ENCODE assay signal across 8 cellular contexts in the genomic region with DNA sequence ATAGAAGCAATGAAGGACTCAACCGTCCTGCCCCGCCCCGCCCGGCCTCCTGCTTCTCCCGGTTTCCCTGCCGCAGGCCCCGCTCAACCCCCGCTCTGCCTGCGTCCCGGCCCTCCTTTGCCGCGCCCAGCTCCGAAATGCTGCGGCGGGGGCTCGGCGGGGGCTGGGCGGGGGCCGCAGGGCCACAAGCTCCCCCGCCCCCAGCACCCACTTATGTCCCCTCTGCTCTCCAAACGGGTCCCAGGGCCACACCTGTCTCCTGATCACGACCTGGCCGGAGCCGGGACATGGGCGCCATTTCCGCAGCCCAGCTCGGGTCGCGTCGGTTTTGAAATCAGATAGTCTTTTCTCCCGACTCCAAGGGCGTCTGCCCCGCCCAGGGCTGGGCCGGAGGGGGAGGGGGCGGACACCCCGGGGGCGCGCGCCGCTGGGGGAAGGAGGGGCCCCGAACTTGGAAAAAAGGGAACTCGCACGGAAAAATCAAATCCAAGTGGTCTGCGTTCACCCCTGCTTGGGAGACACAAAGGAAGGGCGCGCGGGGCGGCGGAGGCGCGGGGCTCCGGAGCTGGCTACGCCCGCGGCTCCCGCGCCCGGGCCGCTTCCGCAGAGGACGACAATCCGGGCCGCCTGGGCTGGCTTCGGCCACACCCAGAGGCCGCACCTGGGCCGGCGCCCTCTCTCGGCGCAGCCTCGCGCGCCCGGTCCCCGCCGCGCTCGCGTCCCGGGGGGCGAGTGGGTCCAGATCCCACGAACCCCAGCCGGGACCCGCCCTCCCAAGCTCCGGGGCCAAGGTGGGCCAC.
DNase-seq lines count a peak whose midpoint lies in the region; FAIRE-seq and TF ChIP-seq lines count a peak whose summit lies in the region.

No MANE protein-coding gene starts in this region.

- H3K27ac Mint-ChIP-seq in activated naive CD8-positive, alpha-beta T cell treated with anti-CD3 and anti-CD28 coated beads for 36 hours, result peak overlapping the region; percentile 91

- H3K4me3 ChIP-seq in cardiac muscle cell, result peak overlapping the region; percentile 54

- TF ChIP-seq CTCF in cardiac muscle cell (IDR thresholded peaks at IDR 0.05; ENCODE audit: low read depth, low read length), result no peak

- peaks cover 11% of the 10 kb centered on the region for H3K4me1 ChIP-seq in cardiac muscle cell (ENCODE audit: low read depth)

- no peaks in the 10 kb centered on the region for H3K36me3 ChIP-seq in cardiac muscle cell

- H3K36me3 Mint-ChIP-seq in activated naive CD8-positive, alpha-beta T cell treated with anti-CD3 and anti-CD28 coated beads for 36 hours, result no peaks in the 10 kb centered on the region

- peak overlapping the region; percentile 97 for H3K27ac ChIP-seq in cardiac muscle cell

- peak overlapping the region; percentile 96 for H3K4me3 Mint-ChIP-seq in activated naive CD8-positive, alpha-beta T cell treated with anti-CD3 and anti-CD28 coated beads for 36 hours

- in situ Hi-C loops in SK-MEL-5 (cut with HindIII; ENCODE audit: low pct_unique_long_range_greater_than_20kb, low sequenced_read_pairs), result no loop called here

- peaks cover 5% of the 10 kb centered on the region for H3K4me1 Mint-ChIP-seq in activated naive CD8-positive, alpha-beta T cell treated with anti-CD3 and anti-CD28 coated beads for 36 hours

- no peaks in the 10 kb centered on the region for H3K27me3 Mint-ChIP-seq in activated naive CD8-positive, alpha-beta T cell treated with anti-CD3 and anti-CD28 coated beads for 36 hours

- peak; percentile 27 for FAIRE-seq in urothelium cell line (lab: Jason Lieb, UNC)

- no peaks in the 10 kb centered on the region for H3K9me3 ChIP-seq in cardiac muscle cell (ENCODE audit: low read depth)

- H3K27me3 ChIP-seq in cardiac muscle cell, result no peaks in the 10 kb centered on the region

- no peaks in the 10 kb centered on the region for H3K9me3 Mint-ChIP-seq in activated naive CD8-positive, alpha-beta T cell treated with anti-CD3 and anti-CD28 coated beads for 36 hours

- DNase-seq in C1 segment of cervical spinal cord (lab: John Stamatoyannopoulos, UW) (peak in 10 of 14 donors; percentile 5 to 53 (median 28)), GM19240 (ENCODE audit: insufficient read length, low spot score) (peak; percentile 19), HuH-7 (ENCODE audit: low spot score) (peak; percentile 67), SK-MEL-5 (ENCODE audit: low read depth, low spot score) (peak; percentile 51), cardiac muscle cell (ENCODE audit: low read depth in 1 of 2, low spot score in 1 of 2) (peak; percentile 72 to 77), pons (ENCODE audit: low spot score) (peak; percentile 37), urothelium cell line (ENCODE audit: low spot score) (peak; percentile 81)
- peak; percentile 63 for DNase-seq in activated naive CD8-positive, alpha-beta T cell treated with anti-CD3 and anti-CD28 coated beads for 36 hours

Comparison
In these comparisons a context has a peak if more than half of its experiments do, and no peak if none do; other contexts are left out.
1. Peak in every context shown above with its lines: DNase-seq, H3K4me3 ChIP-seq and H3K27ac ChIP-seq.
2. DNase-seq: peak in every context shown above with its lines; median percentile 81 in urothelium cell line; 74 in cardiac muscle cell; 67 in HuH-7; 63 in activated naive CD8-positive, alpha-beta T cell treated with anti-CD3 and anti-CD28 coated beads for 36 hours; 51 in SK-MEL-5; 37 in pons; 28 in C1 segment of cervical spinal cord; 19 in GM19240.